ENCODE assay signal across 1 cellular context in genomic region chr11:64292458-64293254, GRCh38.
TF ChIP-seq lines count a peak whose summit lies in the region.

No MANE protein-coding gene starts in this region.

TF ChIP-seq in K562, 482 proteins besides CTCF, POLR2A, EP300 and RAD21:
- TF ChIP-seq ADNP (tag; IDR thresholded peaks at IDR 0.05) (no peak), FOXJ3 (CRISPR knock-in tag; IDR thresholded peaks at IDR 0.05) (no peak), EGR1 (conservative IDR thresholded peaks at IDR 0.05) (0 out of 2 replicates have a peak, but pooled peaks have one; percentile 12)
